Comparison of ENCODE assay signal across 25 cellular contexts in the genomic region with DNA sequence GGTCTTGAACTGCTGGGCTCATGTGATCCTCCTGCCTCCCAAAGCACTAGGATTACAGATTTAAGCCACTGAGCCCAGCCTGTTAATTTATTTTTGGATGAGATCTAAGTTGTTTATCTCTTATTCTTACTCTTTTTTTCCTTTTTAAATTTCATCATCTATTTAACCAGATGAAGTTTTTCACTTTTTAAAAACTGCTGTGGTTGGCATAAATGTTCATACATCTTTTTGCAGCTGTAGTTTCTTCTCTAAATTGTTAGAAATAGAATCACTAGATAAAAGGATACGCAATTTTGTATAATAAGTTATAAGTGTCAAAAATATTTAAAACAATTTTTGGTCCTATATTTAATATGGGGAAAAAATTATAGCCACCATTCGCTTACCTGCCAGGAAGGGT.
"Had no signal": no experiment of that assay in that cellular context is flagged by ENCODE, and none has a peak within 500 bp of the region (broad histone marks: within the 10 kb centered on the region; RNA-seq: fewer than 3 reads in every experiment).

No MANE protein-coding gene starts in this region.

- H3K4me3 Mint-ChIP-seq: activated naive CD8-positive, alpha-beta T cell treated with anti-CD3 and anti-CD28 coated beads, Interleukin-2, amount 50 U/mL, for 24 hours had no signal

- H3K27ac Mint-ChIP-seq: activated naive CD8-positive, alpha-beta T cell treated with anti-CD3 and anti-CD28 coated beads, Interleukin-2, amount 50 U/mL, for 24 hours had no signal

- H3K4me3 ChIP-seq: SK-N-MC had no signal

- H3K9me3 Mint-ChIP-seq: activated naive CD4-positive, alpha-beta T cell treated with anti-CD3 and anti-CD28 coated beads, Interleukin-2, amount 50 U/mL, for 72 hours; activated naive CD8-positive, alpha-beta T cell treated with anti-CD3 and anti-CD28 coated beads, Interleukin-2, amount 50 U/mL, for 24 hours; brain had no signal

- DNase-seq: activated CD4-positive, alpha-beta T cell treated with anti-CD3 and anti-CD28 coated beads for 4 hours; activated effector memory CD4-positive, alpha-beta T cell treated with anti-CD3 and anti-CD28 coated beads, Interleukin-2, amount 50 U/mL, for 16 hours; activated naive CD4-positive, alpha-beta T cell treated with Interleukin-2 at 50 U/mL for 16 hours; activated naive CD8-positive, alpha-beta T cell treated with anti-CD3 and anti-CD28 coated beads, Interleukin-2, amount 50 U/mL, for 24 hours; activated T-cell treated with anti-CD3 and anti-CD28 coated beads for 4 hours; amygdala; Karpas-422; MM.1S; NCI-H1105; NCI-H1436 treated with DMSO at 0.1 percent for 48 hours; NCI-H187; NCI-H2081 treated with DMSO at 0.1 percent for 48 hours; NCI-H2227 treated with DMSO at 0.1 percent for 48 hours; NCI-H446 treated with DMSO at 0.1 percent for 48 hours; NCI-H524 treated with DMSO at 0.1 percent for 48 hours; NCI-H748 treated with DMSO at 0.1 percent for 48 hours; OCI-M1; RPMI8226; T-helper 1 cell had no signal

- ATAC-seq: activated CD4-positive, CD25-positive, alpha-beta regulatory T cell treated with anti-CD3 and anti-CD28 coated beads, Interleukin-2, amount 50 U/mL, for 24 hours; activated naive CD4-positive, alpha-beta T cell treated with anti-CD3 and anti-CD28 coated beads, Interleukin-2, amount 50 U/mL, for 72 hours; activated naive CD8-positive, alpha-beta T cell treated with anti-CD3 and anti-CD28 coated beads, Interleukin-2, amount 50 U/mL, for 24 hours; Panc1; Right ventricle myocardium inferior had no signal

- H3K27me3 Mint-ChIP-seq: activated naive CD8-positive, alpha-beta T cell treated with anti-CD3 and anti-CD28 coated beads, Interleukin-2, amount 50 U/mL, for 24 hours had no signal

- H3K36me3 Mint-ChIP-seq: activated naive CD4-positive, alpha-beta T cell treated with anti-CD3 and anti-CD28 coated beads, Interleukin-2, amount 50 U/mL, for 72 hours; brain had no signal

- H3K27ac ChIP-seq: SK-N-MC had no signal
